8 cellular contexts compared by ENCODE assay signal in the genomic region with DNA sequence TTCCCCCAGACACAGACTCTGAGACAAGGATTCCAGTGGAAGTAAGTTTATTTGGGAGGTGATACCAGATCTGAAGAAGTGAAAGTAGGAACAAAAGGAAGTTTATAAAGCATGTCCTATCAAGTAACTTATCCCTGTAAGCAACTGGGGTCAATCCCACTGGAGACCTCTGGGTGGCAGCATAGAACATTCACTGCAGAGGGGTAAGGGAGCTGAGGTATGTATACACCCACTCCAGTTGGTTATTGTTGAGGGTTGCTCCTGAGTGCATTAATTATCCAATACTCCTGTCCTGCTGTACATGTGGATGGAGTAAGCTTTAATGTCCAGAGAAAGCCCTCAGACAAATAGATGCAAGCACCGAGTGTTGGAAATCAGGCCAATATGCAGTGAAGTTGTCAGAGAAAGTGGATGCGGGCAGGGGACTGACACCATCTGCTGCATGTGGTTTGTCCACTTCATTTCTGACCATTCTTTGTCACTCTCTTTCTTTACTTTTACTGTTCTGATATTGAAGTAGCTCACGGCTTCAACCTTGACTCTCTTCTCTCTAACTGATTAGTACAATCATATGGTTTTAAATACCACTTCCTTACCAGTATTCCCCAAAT. TPM values are rescaled to one million over a fixed set of nuclear protein-coding genes. Genes with fewer than 3 reads are reported as not detected.
DNase-seq lines count a peak whose midpoint lies in the region; ATAC-seq, FAIRE-seq and TF ChIP-seq lines count a peak whose summit lies in the region.

No MANE protein-coding gene starts in this region.

- 90 to 95% methylated on average over 3 of the region's 3 CpGs for WGBS in esophagus squamous epithelium, 2 donors
- 91 to 100% (median 91%) methylated on average over 3 of the region's 3 CpGs for WGBS in small intestine, 3 donors

- H3K4me1 ChIP-seq in esophagus squamous epithelium (no peaks in the 10 kb centered on the region), small intestine (ENCODE audit: control insufficient read depth in 2 of 2, insufficient read depth in 1 of 2, low read depth in 1 of 2, low read length in 1 of 2) (no peaks in the 10 kb centered on the region)

- no peak overlapping the region for H3K4me3 ChIP-seq in esophagus squamous epithelium
- H3K4me3 ChIP-seq in small intestine (ENCODE audit: low read depth in 1 of 2, low read length in 2 of 2), result no peak overlapping the region

- peak; percentile 16 to 70 (median 43) for TF ChIP-seq CTCF in esophagus squamous epithelium (IDR thresholded peaks at IDR 0.05)

- DNase-seq in DMS114 treated with DMSO at 0.1 percent for 48 hours (lab: John Stamatoyannopoulos, UW; ENCODE audit: unreplicated experiment), result peak; percentile 22
- peak; percentile 63 for DNase-seq in HuH-7 (ENCODE audit: low spot score)
- DNase-seq in SW480 (ENCODE audit: low spot score), result peak; percentile 46
- no peak for DNase-seq in esophagus squamous epithelium (lab: John Stamatoyannopoulos, UW)
- peak; percentile 43 for DNase-seq in small intestine
- no peak for DNase-seq in central memory CD4-positive, alpha-beta T cell

- peaks cover 0 to 2% (median 0%) of the 10 kb centered on the region in 3 donors for H3K9me3 ChIP-seq in esophagus squamous epithelium
- H3K9me3 ChIP-seq in small intestine (ENCODE audit: control insufficient read depth, low read depth), result no peaks in the 10 kb centered on the region

- TF ChIP-seq POLR2A in esophagus squamous epithelium (IDR thresholded peaks at IDR 0.05), result no peak

- intact Hi-C loops in esophagus squamous epithelium (cut with DNase I), result loop anchor here (5.0 kb wide), 1 partner anchor 47 kb away; a partner anchor contains a TSS

- H3K36me3 ChIP-seq in esophagus squamous epithelium (peaks cover 0 to 3% (median 0%) of the 10 kb centered on the region in 3 donors), small intestine (ENCODE audit: control insufficient read depth in 2 of 2, insufficient read depth in 2 of 2, low read length in 2 of 2) (no peaks in the 10 kb centered on the region)

- H3K27me3 ChIP-seq in esophagus squamous epithelium (peaks cover 0 to 4% (median 0%) of the 10 kb centered on the region in 4 donors), small intestine (ENCODE audit: control insufficient read depth in 2 of 2, insufficient read depth in 2 of 2, low read length in 2 of 2) (no peaks in the 10 kb centered on the region)

- FAIRE-seq in small intestine (lab: Jason Lieb, UNC), result no peak

- ATAC-seq in HG02870 (IDR thresholded peaks at IDR 0.05; ENCODE audit: unreplicated experiment) (no peak), GM18861 (IDR thresholded peaks at IDR 0.05; ENCODE audit: unreplicated experiment) (no peak)

- H3K27ac ChIP-seq in esophagus squamous epithelium (no peak overlapping the region), small intestine (ENCODE audit: low read depth in 1 of 2, low read length in 1 of 2) (no peak overlapping the region)

RNA-seq across cellular contexts. Expression of a gene that starts 46.7 kb away (rescaled TPM):
- 100 to 1,000 TPM in 3 of 4 donors, 10 to 100 TPM in 1; 95.6 to 278 (median 122) TPM for total RNA-seq in esophagus squamous epithelium
- polyA plus RNA-seq in small intestine, result 10 to 100 TPM in 1 of 3 donors, 1 to 10 TPM in 1, under 1 TPM in 1; 0.45 to 15.6 (median 1.9) TPM

RNA-seq across cellular contexts. Expression of a gene that starts 46.9 kb away (rescaled TPM):
- total RNA-seq in esophagus squamous epithelium, result 10 to 100 TPM in 1 of 4 donors, 1 to 10 TPM in 3; 1.4 to 10.3 (median 4.6) TPM
- 1 to 10 TPM in 2 of 3 donors, under 1 TPM in 1; 0.45 to 5.4 (median 1.9) TPM for polyA plus RNA-seq in small intestine

Comparison
In these comparisons a context has a peak if more than half of its experiments do, and no peak if none do; other contexts are left out.
1. DNase-seq: peak in DMS114 treated with DMSO at 0.1 percent for 48 hours (single experiment), HuH-7 (single experiment), SW480 (single experiment) and small intestine (single experiment); none in esophagus squamous epithelium (single experiment) and central memory CD4-positive, alpha-beta T cell (single experiment).